Comparison of ENCODE assay signal across 1 cellular context in genomic region chr12:6233121-6233971, GRCh38.
TF ChIP-seq lines count a peak whose summit lies in the region.

No MANE protein-coding gene starts in this region.

TF ChIP-seq in H1, 55 proteins besides CTCF, POLR2A, EP300 and RAD21:
- TF ChIP-seq SIRT6 (IDR thresholded peaks at IDR 0.05; ENCODE audit: low read length) (no peak), KDM1A (IDR thresholded peaks at IDR 0.05; ENCODE audit: borderline replicate concordance, low read length) (no peak), TCF12 (IDR thresholded peaks at IDR 0.05; ENCODE audit: low read depth, low read length) (no peak), RFX5 (IDR thresholded peaks at IDR 0.05; ENCODE audit: borderline replicate concordance, low read depth, low read length) (no peak), SIN3A (conservative IDR thresholded peaks at IDR 0.05 in 1 of 2, IDR thresholded peaks at IDR 0.05 in 1 of 2; ENCODE audit: low read depth in 1 of 2, low read length in 2 of 2) (no peak), BCL11A (IDR thresholded peaks at IDR 0.05; ENCODE audit: low read depth in 2 of 2, low read length in 2 of 2) (no peak), HDAC2 (IDR thresholded peaks at IDR 0.05; ENCODE audit: borderline replicate concordance in 1 of 2, low read depth in 2 of 2, low read length in 2 of 2) (no peak), MAX (IDR thresholded peaks at IDR 0.05) (no peak), PHF8 (conservative IDR thresholded peaks at IDR 0.05; ENCODE audit: low read depth, low read length) (no peak), CBX8 (IDR thresholded peaks at IDR 0.05; ENCODE audit: borderline replicate concordance, low read depth, low read length) (no peak), CBX5 (IDR thresholded peaks at IDR 0.05; ENCODE audit: low read depth, low read length) (no peak), POU5F1 (IDR thresholded peaks at IDR 0.05; ENCODE audit: low read depth, low read length) (no peak)
